22 cellular contexts compared by ENCODE assay signal in genomic region chr7:388023-388355, GRCh38.
"Had no signal": no experiment of that assay in that cellular context is flagged by ENCODE, and none has a peak within 500 bp of the region (broad histone marks: within the 10 kb centered on the region; RNA-seq: fewer than 3 reads in every experiment).

No MANE protein-coding gene starts in this region.

- H3K27me3 ChIP-seq: esophagus muscularis mucosa had no signal

- H3K4me3 Mint-ChIP-seq: activated naive CD4-positive, alpha-beta T cell treated with anti-CD3 and anti-CD28 coated beads, Interleukin-2, amount 50 U/mL, for 24 hours; activated T-cell treated with anti-CD3 and anti-CD28 coated beads, Interleukin-2, amount 50 U/mL, for 72 hours; brain; memory B cell; nephron; stimulated activated memory B cell treated with anti-CD40 and anti-IgM and Interleukin-4, amounts not matched to agents 10 μg/mL and 1 μg/mL and 100 μg/mL, for 72 hours; T-helper 1 cell treated with Interleukin-12 subunit alpha and Interleukin-12 subunit beta and Interleukin-4 antibody, amounts not matched to agents 30 μg/mL and 1 μg/mL, for 36 hours had no signal

- DNase-seq: activated CD4-positive, alpha-beta T cell treated with anti-CD3 and anti-CD28 coated beads for 4 hours; activated CD4-positive, alpha-beta T cell treated with anti-CD3 and anti-CD28 coated beads, Interleukin-2, amount 50 U/mL, for 48 hours; activated CD4-positive, CD25-positive, alpha-beta regulatory T cell; activated gamma-delta T cell; activated T-cell treated with anti-CD3 and anti-CD28 coated beads, Interleukin-2, amount 50 U/mL, for 72 hours; anterior cingulate cortex; caudate nucleus; dermis blood vessel endothelial cell; effector memory CD4-positive, alpha-beta T cell; glutamatergic neuron; hypothalamus; stimulated activated CD4-positive, alpha-beta T cell treated with anti-CD3 and anti-CD28 coated beads, Interleukin-15, amount 100 ng/mL, for 24 hours; trophoblast cell had no signal

- H3K4me1 ChIP-seq: esophagus muscularis mucosa had no signal

- H3K36me3 Mint-ChIP-seq: brain had no signal

- H3K27me3 Mint-ChIP-seq: activated naive CD4-positive, alpha-beta T cell treated with anti-CD3 and anti-CD28 coated beads, Interleukin-2, amount 50 U/mL, for 24 hours; memory B cell had no signal

- H3K4me1 Mint-ChIP-seq: activated naive CD4-positive, alpha-beta T cell treated with anti-CD3 and anti-CD28 coated beads, Interleukin-2, amount 50 U/mL, for 24 hours; brain; memory B cell; nephron; stimulated activated memory B cell treated with anti-CD40 and anti-IgM and Interleukin-4, amounts not matched to agents 10 μg/mL and 1 μg/mL and 100 μg/mL, for 72 hours had no signal

- H3K27ac ChIP-seq: esophagus muscularis mucosa had no signal

- ATAC-seq: activated T-cell treated with anti-CD3 and anti-CD28 coated beads, Interleukin-2, amount 50 U/mL, for 72 hours; sciatic nerve; stimulated activated memory B cell treated with anti-CD40 and anti-IgM and Interleukin-4, amounts not matched to agents 10 μg/mL and 1 μg/mL and 100 μg/mL, for 72 hours had no signal

- H3K36me3 ChIP-seq: esophagus muscularis mucosa had no signal

- H3K27ac Mint-ChIP-seq: activated naive CD4-positive, alpha-beta T cell treated with anti-CD3 and anti-CD28 coated beads, Interleukin-2, amount 50 U/mL, for 24 hours; activated T-cell treated with anti-CD3 and anti-CD28 coated beads, Interleukin-2, amount 50 U/mL, for 72 hours; brain; memory B cell; nephron; stimulated activated memory B cell treated with anti-CD40 and anti-IgM and Interleukin-4, amounts not matched to agents 10 μg/mL and 1 μg/mL and 100 μg/mL, for 72 hours; T-helper 1 cell treated with Interleukin-12 subunit alpha and Interleukin-12 subunit beta and Interleukin-4 antibody, amounts not matched to agents 30 μg/mL and 1 μg/mL, for 36 hours had no signal

- H3K4me3 ChIP-seq: esophagus muscularis mucosa, smooth muscle cell had no signal
